Comparison of ENCODE assay signal across 18 cellular contexts in genomic region chr2:57934659-57935058, GRCh38.
DNase-seq lines count a peak whose midpoint lies in the region; ATAC-seq, FAIRE-seq and TF ChIP-seq lines count a peak whose summit lies in the region.
"Had no signal": no experiment of that assay in that cellular context is flagged by ENCODE, and none has a peak within 500 bp of the region (broad histone marks: within the 10 kb centered on the region; RNA-seq: fewer than 3 reads in every experiment).

No MANE protein-coding gene starts in this region.

- no peak overlapping the region for H2AFZ ChIP-seq in K562 (ENCODE audit: low read depth, low read length)

- POLR2A ChIA-PET in A549 (lab: Yijun Ruan, JAX) (no interaction called here), K562 (lab: Yijun Ruan, JAX) (no interaction called here)
- POLR2A ChIA-PET in activated CD8-positive, alpha-beta T cell treated with anti-CD3 and anti-CD28 coated beads for 36 hours (lab: Charles Lee), result no interaction called here

- no peaks in the 10 kb centered on the region for H3K79me2 ChIP-seq in K562 (ENCODE audit: control insufficient read depth, insufficient read depth, low read length)

- TF ChIP-seq CTCF in A549 (IDR thresholded peaks at IDR 0.05) (no peak), K562 (IDR thresholded peaks at IDR 0.05 in 2 of 3, conservative IDR thresholded peaks at IDR 0.05 in 1 of 3; ENCODE audit: insufficient read depth in 2 of 3, low read depth in 1 of 3, low read length in 3 of 3) (no peak)
- no peak for TF ChIP-seq CTCF in activated CD8-positive, alpha-beta T cell treated with anti-CD3 and anti-CD28 coated beads for 36 hours (IDR thresholded peaks at IDR 0.05)

- H3K36me3 Mint-ChIP-seq in activated CD8-positive, alpha-beta T cell treated with anti-CD3 and anti-CD28 coated beads for 36 hours (ENCODE audit: low read depth), result peaks cover 6% of the 10 kb centered on the region
- H3K36me3 Mint-ChIP-seq: CD14-positive monocyte had no signal

- no peaks in the 10 kb centered on the region for H3K4me1 ChIP-seq in A549
- H3K4me1 ChIP-seq in K562 (replicated peaks in 1 of 2; ENCODE audit: control insufficient read depth in 2 of 2, insufficient read depth in 2 of 2, low read length in 2 of 2), result no peaks in the 10 kb centered on the region
- H3K4me1 ChIP-seq: BE2C; BLaER1 treated with 17β-estradiol and CSF1 and Interleukin-3, amounts not matched to agents 10 nM and 100 nM had no signal

- CTCF ChIA-PET in A549 (lab: Yijun Ruan, JAX) (interaction anchor here (1.6 kb wide), 1 partner anchor 15 kb away, joined by 5 read pairs; no protein-coding TSS in a partner anchor), K562 (lab: Yijun Ruan, JAX; ENCODE audit: low intra/inter-chr PET ratio) (no interaction called here)
- CTCF ChIA-PET in activated CD8-positive, alpha-beta T cell treated with anti-CD3 and anti-CD28 coated beads for 36 hours (lab: Charles Lee), result no interaction called here

- no peaks in the 10 kb centered on the region for H3K27me3 ChIP-seq in K562 (ENCODE audit: control insufficient read depth in 2 of 2, insufficient read depth in 2 of 2, low read length in 2 of 2)
- H3K27me3 ChIP-seq: BE2C; BLaER1 treated with 17β-estradiol and CSF1 and Interleukin-3, amounts not matched to agents 10 nM and 100 nM had no signal

- H3K4me3 Mint-ChIP-seq in activated CD8-positive, alpha-beta T cell treated with anti-CD3 and anti-CD28 coated beads for 36 hours, result no peak overlapping the region
- H3K4me3 Mint-ChIP-seq: CD14-positive monocyte; CD4-positive, alpha-beta T cell had no signal

- H3K9me3 Mint-ChIP-seq in activated CD8-positive, alpha-beta T cell treated with anti-CD3 and anti-CD28 coated beads for 36 hours, result peaks cover 37% of the 10 kb centered on the region

- peaks cover 2% of the 10 kb centered on the region for H3K27me3 Mint-ChIP-seq in activated CD8-positive, alpha-beta T cell treated with anti-CD3 and anti-CD28 coated beads for 36 hours

- peak; percentile 49 for FAIRE-seq in A549 (lab: Jason Lieb, UNC)
- no peak for FAIRE-seq in K562 (lab: Jason Lieb, UNC)
- FAIRE-seq: GM12892, H54 had no signal

- no peak for TF ChIP-seq POLR2A in A549 (IDR thresholded peaks at IDR 0.05; ENCODE audit: low read length)
- TF ChIP-seq POLR2A in K562 (conservative IDR thresholded peaks at IDR 0.05), result no peak

- TF ChIP-seq RAD21 in A549 (conservative IDR thresholded peaks at IDR 0.05 in 1 of 2, IDR thresholded peaks at IDR 0.05 in 1 of 2), result no peak
- TF ChIP-seq RAD21 in K562 (CRISPR knock-in tag; conservative IDR thresholded peaks at IDR 0.05 in 1 of 2, IDR thresholded peaks at IDR 0.05 in 1 of 2), result no peak

- H4K20me1 ChIP-seq in K562 (replicated peaks; ENCODE audit: control insufficient read depth, insufficient read depth, low read length), result no peaks in the 10 kb centered on the region
- H4K20me1 ChIP-seq: BLaER1 treated with 17β-estradiol and CSF1 and Interleukin-3, amounts not matched to agents 10 nM and 100 nM had no signal

- in situ Hi-C loops in Caki2 (cut with HindIII; ENCODE audit: low pct_unique_long_range_greater_than_20kb, low sequenced_read_pairs) (no loop called here), KBM-7 (cut with MboI; ENCODE audit: low pct_unique_long_range_greater_than_20kb, low sequenced_read_pairs) (no loop called here), K562 (cut with MboI) (no loop called here)

- TF ChIP-seq EP300 in A549 (IDR thresholded peaks at IDR 0.05), result no peak
- TF ChIP-seq EP300 in K562 (IDR thresholded peaks at IDR 0.05; ENCODE audit: low read length), result no peak

- no peak overlapping the region for H3K4me3 ChIP-seq in A549
- no peak overlapping the region for H3K4me3 ChIP-seq in K562
- H3K4me3 ChIP-seq: BLaER1 treated with 17β-estradiol and CSF1 and Interleukin-3, amounts not matched to agents 10 nM and 100 nM; HAP-1 had no signal

- no peaks in the 10 kb centered on the region for H3K9me1 ChIP-seq in K562 (ENCODE audit: control insufficient read depth, insufficient read depth, low read length)

- H3K9me3 ChIP-seq in A549 (peaks cover 46% of the 10 kb centered on the region), K562 (replicated peaks; ENCODE audit: control insufficient read depth, insufficient read depth, low read depth, low read length) (no peaks in the 10 kb centered on the region)
- H3K9me3 ChIP-seq: BE2C had no signal

- no peaks in the 10 kb centered on the region for H3K36me3 ChIP-seq in K562 (ENCODE audit: control insufficient read depth, insufficient read depth, low read length)
- H3K36me3 ChIP-seq: BE2C; BLaER1 treated with 17β-estradiol and CSF1 and Interleukin-3, amounts not matched to agents 10 nM and 100 nM; HAP-1 had no signal

- H3K4me2 ChIP-seq in A549 (no peak overlapping the region), K562 (ENCODE audit: insufficient read depth, low read length) (no peak overlapping the region)
- H3K4me2 ChIP-seq: BLaER1 treated with 17β-estradiol and CSF1 and Interleukin-3, amounts not matched to agents 10 nM and 100 nM had no signal

- ATAC-seq in A549 (no peak), K562 (no peak)
- ATAC-seq in activated CD8-positive, alpha-beta T cell treated with anti-CD3 and anti-CD28 coated beads for 36 hours, result no peak

- intact Hi-C loops in K562 (cut with micrococcal nuclease), result no loop called here
- intact Hi-C loops in activated CD8-positive, alpha-beta T cell treated with anti-CD3 and anti-CD28 coated beads for 36 hours (cut with micrococcal nuclease), result no loop called here

- H3K27ac ChIP-seq in A549, result no peak overlapping the region
- H3K27ac ChIP-seq in K562 (ENCODE audit: extremely low read depth, low read depth, low read length), result no peak overlapping the region
- H3K27ac ChIP-seq: BLaER1 treated with 17β-estradiol and CSF1 and Interleukin-3, amounts not matched to agents 10 nM and 100 nM had no signal

- H3K4me1 Mint-ChIP-seq in activated CD8-positive, alpha-beta T cell treated with anti-CD3 and anti-CD28 coated beads for 36 hours (ENCODE audit: low read depth), result no peaks in the 10 kb centered on the region
- H3K4me1 Mint-ChIP-seq: CD14-positive monocyte; CD8-positive, alpha-beta memory T cell had no signal

- no TSS peak for BruUV-seq in K562 (replicated peaks; lab: Mats Ljungman, UMichigan)

- H3K9ac ChIP-seq in K562 (ENCODE audit: insufficient read depth in 1 of 2, low read depth in 2 of 2, low read length in 2 of 2), result no peak overlapping the region
- H3K9ac ChIP-seq: BLaER1 treated with 17β-estradiol and CSF1 and Interleukin-3, amounts not matched to agents 10 nM and 100 nM had no signal

- no peak overlapping the region for H3K27ac Mint-ChIP-seq in activated CD8-positive, alpha-beta T cell treated with anti-CD3 and anti-CD28 coated beads for 36 hours
- H3K27ac Mint-ChIP-seq: CD14-positive monocyte; CD4-positive, alpha-beta T cell had no signal

- DNase-seq in A549 (ENCODE audit: low read depth in 1 of 2, low spot score in 1 of 2), result no peak
- peak; percentile 9 for DNase-seq in Caki2 (ENCODE audit: low read depth)
- peak; percentile 4 for DNase-seq in KBM-7
- no peak for DNase-seq in K562 (ENCODE audit: extremely low read depth in 1 of 4, low spot score in 3 of 4)
- DNase-seq in EL, result no peak
- DNase-seq in activated CD8-positive, alpha-beta T cell treated with anti-CD3 and anti-CD28 coated beads for 36 hours, result no peak
- DNase-seq: AML-193; BE2C; Calu3; CD4-positive, alpha-beta T cell; CD8-positive, alpha-beta memory T cell; DMS79; GOT3 had no signal

TF ChIP-seq in A549, 52 proteins besides CTCF, POLR2A, EP300 and RAD21 (continues in another document):
- TF ChIP-seq NR3C1 (IDR thresholded peaks at IDR 0.05), result no peak
- TF ChIP-seq RARB (CRISPR knock-in tag; IDR thresholded peaks at IDR 0.05), result no peak
- TF ChIP-seq CHD4 (IDR thresholded peaks at IDR 0.05; ENCODE audit: borderline replicate concordance), result no peak
- TF ChIP-seq, protein P1, sequence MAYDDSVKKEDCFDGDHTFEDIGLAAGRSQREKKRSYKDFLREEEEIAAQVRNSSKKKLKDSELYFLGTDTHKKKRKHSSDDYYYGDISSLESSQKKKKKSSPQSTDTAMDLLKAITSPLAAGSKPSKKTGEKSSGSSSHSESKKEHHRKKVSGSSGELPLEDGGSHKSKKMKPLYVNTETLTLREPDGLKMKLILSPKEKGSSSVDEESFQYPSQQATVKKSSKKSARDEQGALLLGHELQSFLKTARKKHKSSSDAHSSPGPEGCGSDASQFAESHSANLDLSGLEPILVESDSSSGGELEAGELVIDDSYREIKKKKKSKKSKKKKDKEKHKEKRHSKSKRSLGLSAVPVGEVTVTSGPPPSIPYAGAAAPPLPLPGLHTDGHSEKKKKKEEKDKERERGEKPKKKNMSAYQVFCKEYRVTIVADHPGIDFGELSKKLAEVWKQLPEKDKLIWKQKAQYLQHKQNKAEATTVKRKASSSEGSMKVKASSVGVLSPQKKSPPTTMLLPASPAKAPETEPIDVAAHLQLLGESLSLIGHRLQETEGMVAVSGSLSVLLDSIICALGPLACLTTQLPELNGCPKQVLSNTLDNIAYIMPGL (CRISPR knock-in tag; IDR thresholded peaks at IDR 0.05; ENCODE audit: borderline replicate concordance), result no peak

TF ChIP-seq in K562, 482 proteins besides CTCF, POLR2A, EP300 and RAD21 (continues in another document):
- TF ChIP-seq ZNF184 (CRISPR knock-in tag; IDR thresholded peaks at IDR 0.05), result no peak
- no peak for TF ChIP-seq SIRT6 (IDR thresholded peaks at IDR 0.05; ENCODE audit: low read depth, low read length)
- no peak for TF ChIP-seq BHLHE40 (IDR thresholded peaks at IDR 0.05; ENCODE audit: low read length)
- no peak for TF ChIP-seq BDP1 (IDR thresholded peaks at IDR 0.05; ENCODE audit: insufficient read depth, insufficient read length)
- TF ChIP-seq HLTF (IDR thresholded peaks at IDR 0.05), result 0 out of 2 replicates have a peak, but pooled peaks have one; percentile 30
- TF ChIP-seq EZH2 (IDR thresholded peaks at IDR 0.05; ENCODE audit: borderline replicate concordance, low read depth, low read length), result no peak
- no peak for TF ChIP-seq NKRF (IDR thresholded peaks at IDR 0.05; ENCODE audit: borderline replicate concordance)
- peak in 1 of 2 experiments; percentile 66; a peak in 1 of 3 replicates for TF ChIP-seq CBX3 (IDR thresholded peaks at IDR 0.05; ENCODE audit: borderline replicate concordance in 1 of 2, low read length in 2 of 2)

Comparison
In these comparisons a context has a peak if more than half of its experiments do, and no peak if none do; other contexts are left out.
1. DNase-seq: peak in Caki2 (single experiment) and KBM-7 (single experiment); none in A549 (0 of 2), K562 (0 of 4), EL (single experiment) and activated CD8-positive, alpha-beta T cell treated with anti-CD3 and anti-CD28 coated beads for 36 hours (single experiment).
2. Of the 35 proteins assayed by ChIP-seq in both K562 and A549: peak only in K562: EHMT2; only in A549: none; in both: none; in neither: 34.